Comparison of ENCODE assay signal across 22 cellular contexts in the genomic region with DNA sequence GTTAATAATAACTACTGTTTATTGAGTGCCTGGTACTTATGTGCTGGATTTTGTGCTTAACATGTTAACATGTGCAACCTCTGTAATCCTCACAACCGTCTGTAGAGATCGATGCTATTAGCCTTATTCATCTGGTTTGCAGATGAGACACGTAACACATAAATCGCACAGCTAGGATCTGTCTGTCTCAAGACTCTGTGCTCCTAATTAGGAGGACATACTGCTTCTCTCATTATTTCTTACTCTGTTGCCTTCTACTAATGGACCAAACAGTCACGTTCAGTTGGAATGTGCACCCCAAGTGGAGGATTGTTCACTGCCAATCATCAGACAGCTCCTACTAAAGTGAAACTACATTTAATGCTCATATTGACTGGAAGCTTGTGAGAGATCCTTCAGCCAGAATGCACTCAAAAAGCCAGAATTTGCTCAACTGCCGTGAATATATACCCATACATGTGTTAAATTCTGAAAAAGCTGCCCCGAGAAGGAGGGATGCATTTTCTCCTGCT.
DNase-seq lines count a peak whose midpoint lies in the region; ATAC-seq, FAIRE-seq and TF ChIP-seq lines count a peak whose summit lies in the region.
"Had no signal": no experiment of that assay in that cellular context is flagged by ENCODE, and none has a peak within 500 bp of the region (broad histone marks: within the 10 kb centered on the region; RNA-seq: fewer than 3 reads in every experiment).

No MANE protein-coding gene starts in this region.

- no peak for FAIRE-seq in astrocyte (lab: Jason Lieb, UNC)
- FAIRE-seq: HepG2, islet of Langerhans had no signal

- no peaks in the 10 kb centered on the region for H3K9me3 ChIP-seq in astrocyte (ENCODE audit: insufficient read depth, low read depth, low read length)
- H3K9me3 ChIP-seq: ovary, thyroid gland had no signal

- no peak overlapping the region for H3K4me3 Mint-ChIP-seq in astrocyte (ENCODE audit: unreplicated experiment)
- H3K4me3 Mint-ChIP-seq: activated CD8-positive, alpha-beta T cell treated with anti-CD3 and anti-CD28 coated beads for 36 hours; activated T-cell treated with anti-CD3 and anti-CD28 coated beads, Interleukin-2, amount 50 U/mL, for 4 hours; CD4-positive, CD25-positive, alpha-beta regulatory T cell; dendritic cell treated with granulocyte-macrophage colony-stimulating factor and Interleukin-4, amounts not matched to agents 40 ng/mL and 50 ng/mL, for 4 days had no signal

- no peak overlapping the region for H3K27ac ChIP-seq in astrocyte (ENCODE audit: low read depth, low read length)
- H3K27ac ChIP-seq: thyroid gland, VCaP had no signal

- H2AFZ ChIP-seq in astrocyte (ENCODE audit: low read depth, low read length), result no peak overlapping the region

- H3K4me2 ChIP-seq in astrocyte (ENCODE audit: low read length), result peak overlapping the region; percentile 17

- H3K27ac Mint-ChIP-seq in astrocyte (ENCODE audit: unreplicated experiment), result no peak overlapping the region
- H3K27ac Mint-ChIP-seq: activated CD8-positive, alpha-beta T cell treated with anti-CD3 and anti-CD28 coated beads for 36 hours; dendritic cell treated with granulocyte-macrophage colony-stimulating factor and Interleukin-4, amounts not matched to agents 40 ng/mL and 50 ng/mL, for 4 days had no signal

- DNase-seq in NCI-H2171 treated with DMSO at 0.1 percent for 48 hours (lab: John Stamatoyannopoulos, UW) (peak; percentile 9), NCI-H2171 (lab: John Stamatoyannopoulos, UW) (no peak), astrocyte (ENCODE audit: low read depth) (no peak), iris pigment epithelial cell (ENCODE audit: low read depth) (peak; percentile 59), superior temporal gyrus (ENCODE audit: extremely low spot score) (peak; percentile 61), CD1c-positive myeloid dendritic cell (ENCODE audit: extremely low spot score) (no peak)
- DNase-seq: 8988T; activated CD8-positive, alpha-beta T cell treated with anti-CD3 and anti-CD28 coated beads for 36 hours; activated naive CD4-positive, alpha-beta T cell treated with anti-CD3 and anti-CD28 coated beads, Interleukin-2, amount 50 U/mL, for 16 hours; activated T-cell treated with anti-CD3 and anti-CD28 coated beads, Interleukin-2, amount 50 U/mL, for 4 hours; CD4-positive, CD25-positive, alpha-beta regulatory T cell; NCI-H345; thyroid gland had no signal

- H4K20me1 ChIP-seq in astrocyte (ENCODE audit: insufficient read depth, low read length), result no peaks in the 10 kb centered on the region

- H3K27me3 Mint-ChIP-seq in astrocyte (ENCODE audit: low read depth, unreplicated experiment), result no peaks in the 10 kb centered on the region
- H3K27me3 Mint-ChIP-seq: activated CD8-positive, alpha-beta T cell treated with anti-CD3 and anti-CD28 coated beads for 36 hours; CD4-positive, CD25-positive, alpha-beta regulatory T cell; dendritic cell treated with granulocyte-macrophage colony-stimulating factor and Interleukin-4, amounts not matched to agents 40 ng/mL and 50 ng/mL, for 4 days had no signal

- peaks cover 12% of the 10 kb centered on the region for H3K4me1 Mint-ChIP-seq in astrocyte (ENCODE audit: low read depth, unreplicated experiment)

- H3K36me3 ChIP-seq in astrocyte (ENCODE audit: insufficient read depth, low read length), result no peaks in the 10 kb centered on the region
- H3K36me3 ChIP-seq: ovary, thyroid gland had no signal

- TF ChIP-seq CTCF in astrocyte (IDR thresholded peaks at IDR 0.05; ENCODE audit: insufficient read depth, low read depth, low read length), result no peak

- ATAC-seq in HG02970 (IDR thresholded peaks at IDR 0.05; ENCODE audit: low FRiP score, unreplicated experiment) (no peak), HG03159 (IDR thresholded peaks at IDR 0.05; ENCODE audit: unreplicated experiment) (no peak)
- ATAC-seq: activated CD8-positive, alpha-beta T cell treated with anti-CD3 and anti-CD28 coated beads for 36 hours; activated T-cell treated with anti-CD3 and anti-CD28 coated beads, Interleukin-2, amount 50 U/mL, for 4 hours; esophagus mucosa; HepG2 had no signal

- H3K27me3 ChIP-seq in astrocyte (ENCODE audit: insufficient read depth, low read length), result no peaks in the 10 kb centered on the region
- H3K27me3 ChIP-seq: ovary, thyroid gland had no signal

- H3K9ac ChIP-seq in astrocyte (ENCODE audit: low read length), result no peak overlapping the region

- H3K9me3 Mint-ChIP-seq in astrocyte (ENCODE audit: unreplicated experiment), result no peaks in the 10 kb centered on the region
- H3K9me3 Mint-ChIP-seq: activated CD8-positive, alpha-beta T cell treated with anti-CD3 and anti-CD28 coated beads for 36 hours; activated T-cell treated with anti-CD3 and anti-CD28 coated beads, Interleukin-2, amount 50 U/mL, for 4 hours; CD4-positive, CD25-positive, alpha-beta regulatory T cell; dendritic cell treated with granulocyte-macrophage colony-stimulating factor and Interleukin-4, amounts not matched to agents 40 ng/mL and 50 ng/mL, for 4 days had no signal

- no peak overlapping the region for H3K4me3 ChIP-seq in astrocyte (ENCODE audit: insufficient read depth, low read depth, low read length)
- H3K4me3 ChIP-seq: lung, ovary, thyroid gland had no signal

- no peaks in the 10 kb centered on the region for H3K36me3 Mint-ChIP-seq in astrocyte (ENCODE audit: low read depth, unreplicated experiment)

- no peaks in the 10 kb centered on the region for H3K79me2 ChIP-seq in astrocyte (ENCODE audit: insufficient read depth, low read length)

- H3K4me1 ChIP-seq in astrocyte (ENCODE audit: insufficient read depth, low read length), result peaks cover 14% of the 10 kb centered on the region

Comparison
In these comparisons a context has a peak if more than half of its experiments do, and no peak if none do; other contexts are left out.
1. DNase-seq: peak in NCI-H2171 treated with DMSO at 0.1 percent for 48 hours (single experiment), iris pigment epithelial cell (single experiment) and superior temporal gyrus (single experiment); none in NCI-H2171 (single experiment), astrocyte (single experiment) and CD1c-positive myeloid dendritic cell (single experiment).